8 cellular contexts compared by ENCODE assay signal in the genomic region with DNA sequence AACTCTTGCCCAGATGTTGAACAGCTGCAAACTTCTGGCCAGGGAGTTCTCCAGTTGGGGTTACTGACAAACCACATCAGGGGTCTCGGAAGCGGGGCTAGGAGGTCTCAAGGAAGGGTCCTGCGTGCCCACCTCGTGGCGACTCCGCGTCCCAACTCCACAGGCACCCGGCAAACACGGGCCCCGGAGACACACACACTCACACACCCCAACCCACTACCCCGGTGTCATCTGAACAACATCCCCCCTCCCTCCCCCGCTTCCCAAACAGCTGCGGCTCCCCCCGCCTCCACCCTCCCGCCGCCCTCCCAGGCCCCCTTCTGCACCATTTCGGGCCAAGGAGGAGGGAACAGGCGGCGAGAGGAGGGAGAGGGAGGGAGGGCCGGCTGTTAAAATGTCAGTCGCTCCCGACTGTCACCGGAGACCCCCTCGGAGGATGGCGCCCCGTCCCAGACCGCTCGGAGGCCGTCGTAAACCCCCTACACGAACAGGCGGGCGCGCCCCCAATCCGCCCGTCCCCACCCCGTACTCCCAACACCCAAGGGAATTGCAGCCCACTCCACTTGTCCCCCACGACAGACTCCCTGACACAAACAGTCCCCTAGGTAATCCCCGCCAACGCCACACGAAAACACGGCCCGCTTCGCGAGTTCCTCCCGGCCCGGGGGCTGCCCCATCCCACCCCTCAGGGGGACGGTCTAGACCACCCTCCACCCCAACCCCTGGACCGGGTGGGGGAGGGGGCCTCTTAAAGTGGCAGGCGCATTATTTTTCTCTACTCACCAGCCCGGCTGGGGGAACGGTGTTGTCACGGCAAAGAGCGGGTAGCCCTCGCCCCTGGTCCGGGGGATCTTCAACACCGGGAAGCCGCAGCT. TPM values are rescaled to one million over a fixed set of nuclear protein-coding genes. Genes with fewer than 3 reads are reported as not detected.
DNase-seq lines count a peak whose midpoint lies in the region; ATAC-seq, FAIRE-seq and TF ChIP-seq lines count a peak whose summit lies in the region.

No MANE protein-coding gene starts in this region.

- no peak for TF ChIP-seq CTCF in liver (IDR thresholded peaks at IDR 0.05; ENCODE audit: low read depth, low read length, missing input control)

- WGBS in liver: under 1% methylated on average over 58 of the region's 58 CpGs

- H3K4me1 ChIP-seq in liver (ENCODE audit: control insufficient read depth in 4 of 4, insufficient read depth in 4 of 4, low read length in 3 of 4): peaks cover 22 to 67% (median 53%) of the 10 kb centered on the region in 4 donors

- no peak for TF ChIP-seq RAD21 in liver (IDR thresholded peaks at IDR 0.05)

- DNase-seq in D341Med (ENCODE audit: low spot score) (peak; percentile 67), GM19239 (ENCODE audit: insufficient read length, low spot score) (no peak)
- peak; percentile 25 for DNase-seq in T-helper 2 cell treated with Interferon-gamma antibody and Interleukin-4, amounts not matched to agents 5 μg/mL and 100 μg/mL, for 36 hours (ENCODE audit: low spot score)
- peak; percentile 45 for DNase-seq in stimulated activated naive CD4-positive, alpha-beta T cell treated with Interleukin-2 at 50 U/mL for 16 hours (lab: John Stamatoyannopoulos, UW)

- FAIRE-seq in GM19239 (lab: Jason Lieb, UNC): no peak

- H3K4me3 ChIP-seq in liver (ENCODE audit: low read depth in 1 of 3, low read length in 3 of 3): peak overlapping the region; percentile 57 to 98 (median 94)

- no peaks in the 10 kb centered on the region for H3K9me3 ChIP-seq in liver (ENCODE audit: control insufficient read depth in 4 of 4, low read length in 3 of 4)

- H3K27ac ChIP-seq in cingulate gyrus (ENCODE audit: low read depth, low read length): peak overlapping the region; percentile 96
- H3K27ac ChIP-seq in liver (ENCODE audit: low read depth in 1 of 2, low read length in 2 of 2): peak overlapping the region; percentile 100

- peak overlapping the region; percentile 86 for H3K4me3 Mint-ChIP-seq in T-helper 2 cell treated with Interferon-gamma antibody and Interleukin-4, amounts not matched to agents 5 μg/mL and 100 μg/mL, for 36 hours

- H3K9ac ChIP-seq in liver (ENCODE audit: low read depth in 1 of 2, low read length in 2 of 2): peak overlapping the region; percentile 75 to 90

- peak; percentile 3 for ATAC-seq in HG02852 (IDR thresholded peaks at IDR 0.05; ENCODE audit: unreplicated experiment)
- no peak for ATAC-seq in HG02870 (IDR thresholded peaks at IDR 0.05; ENCODE audit: unreplicated experiment)

- H3K4me1 Mint-ChIP-seq in T-helper 2 cell treated with Interferon-gamma antibody and Interleukin-4, amounts not matched to agents 5 μg/mL and 100 μg/mL, for 36 hours (ENCODE audit: low read depth): peaks cover 64% of the 10 kb centered on the region

- no peaks in the 10 kb centered on the region for H3K9me3 Mint-ChIP-seq in T-helper 2 cell treated with Interferon-gamma antibody and Interleukin-4, amounts not matched to agents 5 μg/mL and 100 μg/mL, for 36 hours

- H3K36me3 ChIP-seq in liver (ENCODE audit: control insufficient read depth in 4 of 4, insufficient read depth in 3 of 4, low read depth in 1 of 4, low read length in 3 of 4): no peaks in the 10 kb centered on the region

- peak overlapping the region; percentile 74 for H3K27ac Mint-ChIP-seq in T-helper 2 cell treated with Interferon-gamma antibody and Interleukin-4, amounts not matched to agents 5 μg/mL and 100 μg/mL, for 36 hours

- no peaks in the 10 kb centered on the region for H3K27me3 Mint-ChIP-seq in T-helper 2 cell treated with Interferon-gamma antibody and Interleukin-4, amounts not matched to agents 5 μg/mL and 100 μg/mL, for 36 hours (ENCODE audit: low read depth)

- peaks cover 9% of the 10 kb centered on the region for H3K36me3 Mint-ChIP-seq in T-helper 2 cell treated with Interferon-gamma antibody and Interleukin-4, amounts not matched to agents 5 μg/mL and 100 μg/mL, for 36 hours (ENCODE audit: low read depth)

- no peaks in the 10 kb centered on the region for H3K27me3 ChIP-seq in liver (ENCODE audit: control insufficient read depth in 4 of 4, insufficient read depth in 4 of 4, low read length in 3 of 4)

TF ChIP-seq in liver, 16 proteins besides CTCF, POLR2A, EP300 and RAD21:
- TF ChIP-seq RXRA (IDR thresholded peaks at IDR 0.05): no peak
- TF ChIP-seq, protein P1, sequence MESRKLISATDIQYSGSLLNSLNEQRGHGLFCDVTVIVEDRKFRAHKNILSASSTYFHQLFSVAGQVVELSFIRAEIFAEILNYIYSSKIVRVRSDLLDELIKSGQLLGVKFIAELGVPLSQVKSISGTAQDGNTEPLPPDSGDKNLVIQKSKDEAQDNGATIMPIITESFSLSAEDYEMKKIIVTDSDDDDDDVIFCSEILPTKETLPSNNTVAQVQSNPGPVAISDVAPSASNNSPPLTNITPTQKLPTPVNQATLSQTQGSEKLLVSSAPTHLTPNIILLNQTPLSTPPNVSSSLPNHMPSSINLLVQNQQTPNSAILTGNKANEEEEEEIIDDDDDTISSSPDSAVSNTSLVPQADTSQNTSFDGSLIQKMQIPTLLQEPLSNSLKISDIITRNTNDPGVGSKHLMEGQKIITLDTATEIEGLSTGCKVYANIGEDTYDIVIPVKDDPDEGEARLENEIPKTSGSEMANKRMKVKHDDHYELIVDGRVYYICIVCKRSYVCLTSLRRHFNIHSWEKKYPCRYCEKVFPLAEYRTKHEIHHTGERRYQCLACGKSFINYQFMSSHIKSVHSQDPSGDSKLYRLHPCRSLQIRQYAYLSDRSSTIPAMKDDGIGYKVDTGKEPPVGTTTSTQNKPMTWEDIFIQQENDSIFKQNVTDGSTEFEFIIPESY (IDR thresholded peaks at IDR 0.05): no peak
TF ChIP-seq in liver: peak in this region for 0.

RNA-seq across cellular contexts. Expression of gene MEF2D, which starts 0.6 kb away (rescaled TPM):
- 1 to 10 TPM; 5.2 to 5.7 TPM for total RNA-seq in liver
- polyA plus RNA-seq in liver: 1 to 10 TPM; 3.4 to 7.6 TPM
